ENCODE assay signal across 19 cellular contexts in genomic region chr13:85381082-85381481, GRCh38.
DNase-seq lines count a peak whose midpoint lies in the region; ATAC-seq, FAIRE-seq and TF ChIP-seq lines count a peak whose summit lies in the region.
"Had no signal": no experiment of that assay in that cellular context is flagged by ENCODE, and none has a peak within 500 bp of the region (broad histone marks: within the 10 kb centered on the region; RNA-seq: fewer than 3 reads in every experiment).

No MANE protein-coding gene starts in this region.

- peaks cover 76% of the 10 kb centered on the region for H3K4me1 ChIP-seq in OCI-LY7 (ENCODE audit: insufficient read depth, low read length, poor library complexity, severe bottlenecking)
- H3K4me1 ChIP-seq: A549 had no signal

- H3K27me3 ChIP-seq in WERI-Rb-1 (ENCODE audit: insufficient read depth, low read depth, severe bottlenecking): no peaks in the 10 kb centered on the region
- H3K27me3 ChIP-seq: BLaER1 treated with 17β-estradiol and CSF1 and Interleukin-3, amounts not matched to agents 10 nM and 100 nM had no signal

- intact Hi-C loops in OCI-LY7 (cut with micrococcal nuclease; ENCODE audit: unreplicated experiment): loop anchor here (5.0 to 10.0 kb wide), 2 partner anchors 399 to 446 kb away; no protein-coding TSS in a partner anchor

- CTCF ChIA-PET in OCI-LY7 (lab: Charles Lee; ENCODE audit: unreplicated experiment): interaction anchor here (1.2 kb wide), 1 partner anchor 18 kb away, joined by 3 read pairs; no protein-coding TSS in a partner anchor

- ATAC-seq in HG03571 (IDR thresholded peaks at IDR 0.05; ENCODE audit: unreplicated experiment): no peak
- ATAC-seq: A549; CD8-positive, alpha-beta T cell had no signal

- TF ChIP-seq CTCF in OCI-LY7 (conservative IDR thresholded peaks at IDR 0.05; ENCODE audit: low read length) (no peak), WERI-Rb-1 (IDR thresholded peaks at IDR 0.05; ENCODE audit: low read depth, low read length) (no peak)

- peak; percentile 50 for FAIRE-seq in H54 (lab: Jason Lieb, UNC)
- FAIRE-seq: A549, G401.6, GM12891, GM19239 had no signal

- peak overlapping the region; percentile 98; the same call in 1 of the 2 replicates for H2AFZ ChIP-seq in OCI-LY7 (ENCODE audit: low read length)

- 0 out of 2 replicates have a peak overlapping the region, but pooled peaks have one; percentile 15 for H3K4me2 ChIP-seq in OCI-LY7 (ENCODE audit: low read length)
- H3K4me2 ChIP-seq: A549 had no signal

- no peak for TF ChIP-seq POLR2A in H54 (IDR thresholded peaks at IDR 0.05; ENCODE audit: low read depth, low read length)

- H3K9me3 ChIP-seq in OCI-LY7 (ENCODE audit: low read length) (no peaks in the 10 kb centered on the region), WERI-Rb-1 (ENCODE audit: severe bottlenecking) (no peaks in the 10 kb centered on the region)
- H3K9me3 ChIP-seq: A549, Caco-2 had no signal

- DNase-seq in H54 (ENCODE audit: insufficient read length, low spot score) (no peak), OCI-LY7 (ENCODE audit: low spot score) (no peak), WERI-Rb-1 (no peak), globus pallidus (ENCODE audit: low spot score) (no peak)
- DNase-seq: AML-193; Caco-2; Calu3; CD4-positive, alpha-beta T cell; CD8-positive, alpha-beta T cell; DMS79 treated with DMSO at 0.1 percent for 48 hours; GF-D8 had no signal

- POLR2A ChIA-PET in OCI-LY7 (lab: Charles Lee): interaction anchor here (0.6 to 1.0 kb wide), 4 partner anchors 9 to 399 kb away, joined by 3 read pairs; no protein-coding TSS in a partner anchor

- no peaks in the 10 kb centered on the region for H3K79me2 ChIP-seq in OCI-LY7 (ENCODE audit: insufficient read depth, low read depth, low read length)

- H4K20me1 ChIP-seq in OCI-LY7 (ENCODE audit: insufficient read depth, low read length): no peaks in the 10 kb centered on the region
- H4K20me1 ChIP-seq: BLaER1 treated with 17β-estradiol and CSF1 and Interleukin-3, amounts not matched to agents 10 nM and 100 nM had no signal

- H3K36me3 ChIP-seq in OCI-LY7 (ENCODE audit: insufficient read depth, low read length) (no peaks in the 10 kb centered on the region), WERI-Rb-1 (no peaks in the 10 kb centered on the region)
- H3K36me3 ChIP-seq: BLaER1 treated with 17β-estradiol and CSF1 and Interleukin-3, amounts not matched to agents 10 nM and 100 nM had no signal

- H3K27ac ChIP-seq in OCI-LY7 (ENCODE audit: low read depth, low read length, poor library complexity, severe bottlenecking): no peak overlapping the region
- H3K27ac ChIP-seq in WERI-Rb-1: peak overlapping the region; percentile 7; the same call in 1 of the 2 replicates
- H3K27ac ChIP-seq: 22Rv1; A549; BLaER1 treated with 17β-estradiol and CSF1 and Interleukin-3, amounts not matched to agents 10 nM and 100 nM; C4-2B had no signal

- H3K4me3 ChIP-seq in OCI-LY7 (ENCODE audit: low read depth, low read length, poor library complexity, severe bottlenecking) (no peak overlapping the region), WERI-Rb-1 (ENCODE audit: low read depth, low read length) (no peak overlapping the region)
- H3K4me3 ChIP-seq: A549; BLaER1 treated with 17β-estradiol and CSF1 and Interleukin-3, amounts not matched to agents 10 nM and 100 nM had no signal

- BruUV-seq in OCI-LY7 (replicated peaks; lab: Mats Ljungman, UMichigan): no TSS peak

- no peaks in the 10 kb centered on the region for H3K9me2 ChIP-seq in OCI-LY7 (ENCODE audit: insufficient read depth, low read length)
